ENCODE assay signal across 17 cellular contexts in the genomic region with DNA sequence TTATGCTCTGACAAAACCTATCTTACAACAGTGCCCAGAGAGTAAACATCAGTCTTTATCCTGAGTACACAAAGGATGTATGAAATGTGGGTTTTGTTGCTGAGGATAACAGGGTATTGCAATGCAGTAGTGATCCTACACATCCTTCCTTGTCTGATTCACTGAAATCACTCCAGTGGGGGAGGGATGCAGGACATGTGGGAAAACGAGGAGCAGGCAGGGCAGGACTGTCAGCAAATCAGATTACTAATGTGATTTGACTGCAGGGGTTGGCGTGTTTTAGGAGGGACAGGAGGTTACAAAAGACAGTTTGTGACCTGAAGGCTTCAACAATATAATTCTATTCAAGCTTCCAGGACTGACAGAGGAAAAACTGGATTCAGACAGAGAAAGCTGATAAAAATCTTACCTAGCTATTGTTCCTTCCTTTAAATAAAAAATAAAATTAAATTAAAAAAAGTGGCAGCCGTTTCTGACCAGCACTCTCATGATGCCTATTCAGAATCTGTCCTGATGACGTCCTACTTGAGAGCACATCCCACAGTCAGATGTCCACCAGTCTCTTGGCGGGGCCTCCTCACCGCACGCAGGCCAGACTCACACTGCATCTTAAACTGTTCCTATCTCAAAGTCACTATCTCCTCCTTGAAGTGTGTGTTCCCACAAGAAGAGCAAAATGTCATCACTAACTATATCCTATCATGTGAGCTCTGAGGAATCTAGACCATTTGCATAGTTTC. TPM values are rescaled to one million over a fixed set of nuclear protein-coding genes. Genes with fewer than 3 reads are reported as not detected.
A peak's percentile ranks its signal among the peaks of the same experiment; 100 is the strongest.
DNase-seq lines count a peak whose midpoint lies in the region; ATAC-seq, FAIRE-seq and TF ChIP-seq lines count a peak whose summit lies in the region.
"Had no signal": no experiment of that assay in that cellular context is flagged by ENCODE, and none has a peak within 500 bp of the region (broad histone marks: within the 10 kb centered on the region; RNA-seq: fewer than 3 reads in every experiment).

No MANE protein-coding gene starts in this region.

- ATAC-seq in K562 (no peak), GM18498 (IDR thresholded peaks at IDR 0.05; ENCODE audit: unreplicated experiment) (no peak)

- H3K36me3 ChIP-seq in K562 (ENCODE audit: control insufficient read depth, insufficient read depth, low read length) (peaks cover 82% of the 10 kb centered on the region), cardiac muscle cell (peaks cover 59% of the 10 kb centered on the region)

- H3K4me3 ChIP-seq in K562 (no peak overlapping the region), cardiac muscle cell (no peak overlapping the region)
- H3K4me3 ChIP-seq: spleen, tibial artery had no signal

- H3K27ac ChIP-seq in K562 (ENCODE audit: extremely low read depth, low read depth, low read length): no peak overlapping the region
- H3K27ac ChIP-seq in cardiac muscle cell: peak overlapping the region; percentile 42
- H3K27ac ChIP-seq: 22Rv1, neutrophil, spleen, tibial artery had no signal

- DNase-seq in DMS53 (lab: John Stamatoyannopoulos, UW) (peak; percentile 8), DMS53 treated with DMSO at 0.1 percent for 48 hours (lab: John Stamatoyannopoulos, UW; ENCODE audit: unreplicated experiment) (no peak), K562 (ENCODE audit: extremely low read depth in 1 of 4, low spot score in 3 of 4) (no peak), cardiac muscle cell (ENCODE audit: low read depth in 1 of 2, low spot score in 1 of 2) (peak in 1 of 2 donors; percentile 67), retina (peak; percentile 54)
- no peak for DNase-seq in central memory CD4-positive, alpha-beta T cell
- DNase-seq in activated CD4-positive, alpha-beta T cell treated with anti-CD3 and anti-CD28 coated beads, Interleukin-2, amount 50 U/mL, for 48 hours: no peak
- DNase-seq: activated CD4-positive, CD25-positive, alpha-beta regulatory T cell; activated naive CD4-positive, alpha-beta T cell treated with anti-CD3 and anti-CD28 coated beads, Interleukin-2, amount 50 U/mL, for 16 hours; cortex of kidney; NCI-H1048; NCI-H526; spleen; tibial artery had no signal

- H3K9me1 ChIP-seq in K562 (ENCODE audit: control insufficient read depth, insufficient read depth, low read length): no peaks in the 10 kb centered on the region

- intact Hi-C loops in K562 (cut with micrococcal nuclease): no loop called here

- CTCF ChIA-PET in K562 (lab: Yijun Ruan, JAX; ENCODE audit: low intra/inter-chr PET ratio): no interaction called here

- no peak for TF ChIP-seq POLR2A in K562 (conservative IDR thresholded peaks at IDR 0.05)

- no peak overlapping the region for H3K9ac ChIP-seq in K562 (ENCODE audit: insufficient read depth in 1 of 2, low read depth in 2 of 2, low read length in 2 of 2)

- TSS peak; percentile 35 for BruUV-seq in K562 (replicated peaks; lab: Mats Ljungman, UMichigan)

- H3K4me2 ChIP-seq in K562 (ENCODE audit: insufficient read depth, low read length): no peak overlapping the region

- no peak for FAIRE-seq in K562 (lab: Jason Lieb, UNC)

- H3K4me1 ChIP-seq in K562 (replicated peaks in 1 of 2; ENCODE audit: control insufficient read depth in 2 of 2, insufficient read depth in 2 of 2, low read length in 2 of 2): peaks cover 0 to 11% of the 10 kb centered on the region in 2 experiments; a peak in 4 of 5 replicates
- H3K4me1 ChIP-seq in cardiac muscle cell (ENCODE audit: low read depth): peaks cover 36% of the 10 kb centered on the region

- H3K79me2 ChIP-seq in K562 (ENCODE audit: control insufficient read depth, insufficient read depth, low read length): no peaks in the 10 kb centered on the region

- in situ Hi-C loops in K562 (cut with MboI): no loop called here

- peaks cover 2% of the 10 kb centered on the region for H4K20me1 ChIP-seq in K562 (replicated peaks; ENCODE audit: control insufficient read depth, insufficient read depth, low read length)

- TF ChIP-seq EP300 in K562 (IDR thresholded peaks at IDR 0.05; ENCODE audit: low read length): no peak

- WGBS in K562 (ENCODE audit: insufficient coverage, low coverage, missing lambda C conversion rate): 76% methylated on average over 7 of the region's 7 CpGs

- TF ChIP-seq RAD21 in K562 (CRISPR knock-in tag; conservative IDR thresholded peaks at IDR 0.05 in 1 of 2, IDR thresholded peaks at IDR 0.05 in 1 of 2): no peak

- no peaks in the 10 kb centered on the region for H3K9me3 ChIP-seq in K562 (replicated peaks; ENCODE audit: control insufficient read depth, insufficient read depth, low read depth, low read length)
- no peaks in the 10 kb centered on the region for H3K9me3 ChIP-seq in cardiac muscle cell (ENCODE audit: low read depth)
- H3K9me3 ChIP-seq: neutrophil, spleen, tibial artery had no signal

- H3K27me3 ChIP-seq in K562 (ENCODE audit: control insufficient read depth in 2 of 2, insufficient read depth in 2 of 2, low read length in 2 of 2) (no peaks in the 10 kb centered on the region), cardiac muscle cell (no peaks in the 10 kb centered on the region)
- H3K27me3 ChIP-seq: neutrophil, spleen, tibial artery had no signal

- POLR2A ChIA-PET in K562 (lab: Yijun Ruan, JAX): no interaction called here

- H2AFZ ChIP-seq in K562 (ENCODE audit: low read depth, low read length): no peak overlapping the region

- TF ChIP-seq CTCF in K562 (IDR thresholded peaks at IDR 0.05 in 2 of 3, conservative IDR thresholded peaks at IDR 0.05 in 1 of 3; ENCODE audit: insufficient read depth in 2 of 3, low read depth in 1 of 3, low read length in 3 of 3) (no peak), cardiac muscle cell (IDR thresholded peaks at IDR 0.05; ENCODE audit: low read depth, low read length) (no peak)

TF ChIP-seq in K562, 482 proteins besides CTCF, POLR2A, EP300 and RAD21:
- no peak for TF ChIP-seq ZNF668 (CRISPR knock-in tag; IDR thresholded peaks at IDR 0.05)
- TF ChIP-seq DNMT1 (IDR thresholded peaks at IDR 0.05): no peak
- no peak for TF ChIP-seq KDM2B (CRISPR knock-in tag; IDR thresholded peaks at IDR 0.05)
- no peak for TF ChIP-seq ZNF408 (CRISPR knock-in tag; IDR thresholded peaks at IDR 0.05; ENCODE audit: low read depth)

RNA-seq across cellular contexts. Expression of a gene that starts 50.6 kb away (rescaled TPM):
- total RNA-seq in K562 (2011; cell fraction: chromatin; rRNA removed; ENCODE audit: low replicate concordance): not detected in 2 replicates
- under 0.01 TPM in 1 of 2 replicates, not detected in the other for total RNA-seq in K562 (2011; cell fraction: nucleolus; rRNA removed)
- not detected in 2 replicates for total RNA-seq in K562 (2011; cell fraction: nucleoplasm; rRNA removed)
- under 0.01 and 0.05 TPM in 2 replicates for total RNA-seq in K562 (2014; rRNA removed)
- total RNA-seq in K562 (2014; rRNA removed; fragmentation: Illumina TruSeq; extraction: Trizol): not detected in 2 replicates
- 0.04 TPM in 1 of 2 replicates, not detected in the other for total RNA-seq in K562 (2015; rRNA removed; fragmentation: Illumina TruSeq; extraction: Trizol)
- 0.02 and 0.04 TPM in 2 replicates for total RNA-seq in K562 (2021)
- 0.05 TPM in 1 of 2 replicates, not detected in the other for polyA plus RNA-seq in K562 (2011; rRNA removed)
- polyA plus RNA-seq in K562 (2011; cell fraction: cytosol; rRNA removed): 0.01 TPM in 1 of 2 replicates, not detected in the other
- polyA plus RNA-seq in K562 (2011; cell fraction: nucleus; rRNA removed): 0.01 TPM in 2 replicates
- 0.05 and 0.06 TPM in 2 replicates for polyA plus RNA-seq in K562 (2012)
- 0.01 and 0.04 TPM in 2 replicates for polyA plus RNA-seq in K562 (2014; fragmentation: Illumina TruSeq; extraction: Trizol)
- polyA plus RNA-seq in K562 (2014; fragmentation: Nextera tagmentation; extraction: Ambion mirVana): under 1 TPM in 1 of 2 experiments, not detected in 1; under 0.01 TPM
- not detected in 2 replicates for polyA plus RNA-seq in K562 (2014; rRNA removed)
- not detected in 2 replicates for polyA minus RNA-seq in K562 (2011; rRNA and poly(A)+ RNA removed)
- polyA minus RNA-seq in K562 (2011; cell fraction: cytosol; rRNA and poly(A)+ RNA removed): not detected in 2 replicates
- polyA minus RNA-seq in K562 (2011; cell fraction: nucleus; rRNA and poly(A)+ RNA removed): under 0.01 TPM in 2 replicates
- 27.8 and 45.8 TPM in 2 replicates for total RNA-seq in cardiac muscle cell
- polyA plus RNA-seq in cardiac muscle cell: 7.8 and 15.7 TPM in 2 replicates

Comparison
In these comparisons a context has a peak if more than half of its experiments do, and no peak if none do; other contexts are left out.
1. DNase-seq: peak in DMS53 (single experiment) and retina (single experiment); none in DMS53 treated with DMSO at 0.1 percent for 48 hours (single experiment), K562 (0 of 4), central memory CD4-positive, alpha-beta T cell (single experiment) and activated CD4-positive, alpha-beta T cell treated with anti-CD3 and anti-CD28 coated beads, Interleukin-2, amount 50 U/mL, for 48 hours (0 of 2).
2. RNA of a gene that starts 50.6 kb away (total RNA-seq): 27.8 to 45.8 TPM in cardiac muscle cell; under 0.01 to 0.05 TPM in K562; every median in the first group is over 10 times any median in the second.